Comparison of ENCODE assay signal across 10 cellular contexts in the genomic region with DNA sequence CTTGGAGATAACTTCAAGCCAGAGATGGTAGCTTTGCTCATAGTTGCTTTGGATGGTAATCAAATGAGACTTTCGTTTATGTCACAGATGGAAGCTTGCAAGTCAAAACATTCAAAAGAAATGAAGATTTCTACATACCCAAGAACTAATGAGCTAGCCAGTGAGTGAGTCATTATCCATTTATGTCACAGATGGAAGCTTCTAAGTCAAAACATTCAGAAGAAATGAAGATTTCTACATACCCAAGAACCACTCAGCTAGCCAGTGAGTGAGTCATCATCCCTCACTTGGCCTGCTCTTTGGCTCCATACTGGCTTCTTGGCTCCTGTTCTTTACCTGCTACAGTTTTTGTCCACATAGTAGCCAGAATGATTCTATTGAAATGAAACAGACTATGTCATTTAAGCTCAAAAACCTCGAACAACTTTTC.
DNase-seq lines count a peak whose midpoint lies in the region; ATAC-seq lines count a peak whose summit lies in the region.
"Had no signal": no experiment of that assay in that cellular context is flagged by ENCODE, and none has a peak within 500 bp of the region (broad histone marks: within the 10 kb centered on the region; RNA-seq: fewer than 3 reads in every experiment).

No MANE protein-coding gene starts in this region.

- H3K4me1 Mint-ChIP-seq in activated CD4-positive, alpha-beta T cell treated with anti-CD3 and anti-CD28 coated beads, Interleukin-2, amount 10 ng/mL, durations not matched to agents 7 days and 5 days: peaks cover 34% of the 10 kb centered on the region
- peaks cover 29% of the 10 kb centered on the region for H3K4me1 Mint-ChIP-seq in stimulated activated memory B cell treated with anti-CD40 and anti-IgM and Interleukin-4, amounts not matched to agents 10 μg/mL and 1 μg/mL and 100 μg/mL, for 72 hours

- peaks cover 6% of the 10 kb centered on the region for H3K9me3 Mint-ChIP-seq in activated CD4-positive, alpha-beta T cell treated with anti-CD3 and anti-CD28 coated beads, Interleukin-2, amount 10 ng/mL, durations not matched to agents 7 days and 5 days
- no peaks in the 10 kb centered on the region for H3K9me3 Mint-ChIP-seq in stimulated activated memory B cell treated with anti-CD40 and anti-IgM and Interleukin-4, amounts not matched to agents 10 μg/mL and 1 μg/mL and 100 μg/mL, for 72 hours
- H3K9me3 Mint-ChIP-seq: CD8-positive, alpha-beta memory T cell had no signal

- POLR2A ChIA-PET in activated CD4-positive, alpha-beta T cell treated with anti-CD3 and anti-CD28 coated beads, Interleukin-2, amount 10 ng/mL, durations not matched to agents 7 days and 5 days (lab: Charles Lee): no interaction called here

- H3K4me3 Mint-ChIP-seq in activated CD4-positive, alpha-beta T cell treated with anti-CD3 and anti-CD28 coated beads, Interleukin-2, amount 10 ng/mL, durations not matched to agents 7 days and 5 days: no peak overlapping the region
- no peak overlapping the region for H3K4me3 Mint-ChIP-seq in stimulated activated memory B cell treated with anti-CD40 and anti-IgM and Interleukin-4, amounts not matched to agents 10 μg/mL and 1 μg/mL and 100 μg/mL, for 72 hours
- H3K4me3 Mint-ChIP-seq: CD8-positive, alpha-beta memory T cell had no signal

- no peak overlapping the region for H3K27ac Mint-ChIP-seq in activated CD4-positive, alpha-beta T cell treated with anti-CD3 and anti-CD28 coated beads, Interleukin-2, amount 10 ng/mL, durations not matched to agents 7 days and 5 days
- H3K27ac Mint-ChIP-seq in stimulated activated memory B cell treated with anti-CD40 and anti-IgM and Interleukin-4, amounts not matched to agents 10 μg/mL and 1 μg/mL and 100 μg/mL, for 72 hours: no peak overlapping the region
- H3K27ac Mint-ChIP-seq: CD8-positive, alpha-beta memory T cell had no signal

- peaks cover 4% of the 10 kb centered on the region for H3K36me3 Mint-ChIP-seq in activated CD4-positive, alpha-beta T cell treated with anti-CD3 and anti-CD28 coated beads, Interleukin-2, amount 10 ng/mL, durations not matched to agents 7 days and 5 days (ENCODE audit: low read depth)
- no peaks in the 10 kb centered on the region for H3K36me3 Mint-ChIP-seq in stimulated activated memory B cell treated with anti-CD40 and anti-IgM and Interleukin-4, amounts not matched to agents 10 μg/mL and 1 μg/mL and 100 μg/mL, for 72 hours
- H3K36me3 Mint-ChIP-seq: CD8-positive, alpha-beta memory T cell had no signal

- peak; percentile 43 to 56 for DNase-seq in activated CD4-positive, alpha-beta T cell treated with anti-CD3 and anti-CD28 coated beads, Interleukin-2, amount 50 U/mL, for 48 hours
- DNase-seq in activated CD4-positive, alpha-beta T cell treated with anti-CD3 and anti-CD28 coated beads, Interleukin-2, amount 10 ng/mL, durations not matched to agents 7 days and 5 days: no peak
- peak; percentile 39 for DNase-seq in SK-MEL-5 (ENCODE audit: low read depth, low spot score)
- DNase-seq in glomerular endothelial cell (ENCODE audit: extremely low read depth, low read depth, low spot score): peak; percentile 9
- no peak for DNase-seq in NCI-H2196 (lab: John Stamatoyannopoulos, UW; ENCODE audit: unreplicated experiment)
- DNase-seq: CD8-positive, alpha-beta memory T cell had no signal

- CTCF ChIA-PET in activated CD4-positive, alpha-beta T cell treated with anti-CD3 and anti-CD28 coated beads, Interleukin-2, amount 10 ng/mL, durations not matched to agents 7 days and 5 days (lab: Charles Lee): interaction anchor here (0.8 to 1.2 kb wide), 3 partner anchors 10 to 111 kb away, joined by 3 read pairs; no protein-coding TSS in a partner anchor

- in situ Hi-C loops in SK-MEL-5 (cut with HindIII; ENCODE audit: low pct_unique_long_range_greater_than_20kb, low sequenced_read_pairs): no loop called here

- ATAC-seq in stimulated activated memory B cell treated with anti-CD40 and anti-IgM and Interleukin-4, amounts not matched to agents 10 μg/mL and 1 μg/mL and 100 μg/mL, for 72 hours: peak; percentile 67
- ATAC-seq in GM19452 (IDR thresholded peaks at IDR 0.05; ENCODE audit: unreplicated experiment) (no peak), GM19467 (IDR thresholded peaks at IDR 0.05; ENCODE audit: unreplicated experiment) (no peak)
- ATAC-seq: left colon had no signal

- no peaks in the 10 kb centered on the region for H3K27me3 Mint-ChIP-seq in activated CD4-positive, alpha-beta T cell treated with anti-CD3 and anti-CD28 coated beads, Interleukin-2, amount 10 ng/mL, durations not matched to agents 7 days and 5 days
- no peaks in the 10 kb centered on the region for H3K27me3 Mint-ChIP-seq in stimulated activated memory B cell treated with anti-CD40 and anti-IgM and Interleukin-4, amounts not matched to agents 10 μg/mL and 1 μg/mL and 100 μg/mL, for 72 hours

Comparison
In these comparisons a context has a peak if more than half of its experiments do, and no peak if none do; other contexts are left out.
1. DNase-seq: peak in activated CD4-positive, alpha-beta T cell treated with anti-CD3 and anti-CD28 coated beads, Interleukin-2, amount 50 U/mL, for 48 hours (2 of 2), SK-MEL-5 (single experiment) and glomerular endothelial cell (single experiment); none in activated CD4-positive, alpha-beta T cell treated with anti-CD3 and anti-CD28 coated beads, Interleukin-2, amount 10 ng/mL, durations not matched to agents 7 days and 5 days (single experiment) and NCI-H2196 (single experiment).